15 cellular contexts compared by ENCODE assay signal in the genomic region with DNA sequence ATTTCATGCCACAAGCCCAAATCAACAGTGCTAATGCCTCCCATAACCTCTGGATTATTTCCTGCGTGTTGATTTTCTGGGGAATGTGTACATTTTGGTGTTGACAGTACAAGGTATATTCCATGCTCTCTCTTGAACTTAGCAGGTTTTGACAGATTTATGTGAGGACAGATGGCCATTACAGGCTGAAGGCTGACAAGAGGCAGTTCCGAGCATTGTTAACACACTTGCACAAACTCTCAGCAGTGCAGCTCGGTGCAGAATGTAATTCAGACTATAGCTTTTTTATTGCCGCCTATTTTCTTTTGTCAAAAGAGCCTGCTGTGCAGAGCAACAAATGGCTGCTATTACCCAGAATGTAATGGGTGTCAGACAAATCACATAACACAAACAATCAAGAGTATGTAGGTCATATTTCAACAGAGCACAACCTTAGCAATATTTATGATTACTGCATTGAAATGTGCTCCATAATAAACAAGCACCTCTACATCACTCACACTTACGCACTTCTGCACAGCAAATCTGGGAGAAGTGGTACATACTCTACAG.
DNase-seq lines count a peak whose midpoint lies in the region; ATAC-seq and TF ChIP-seq lines count a peak whose summit lies in the region.
"Had no signal": no experiment of that assay in that cellular context is flagged by ENCODE, and none has a peak within 500 bp of the region (broad histone marks: within the 10 kb centered on the region; RNA-seq: fewer than 3 reads in every experiment).

No MANE protein-coding gene starts in this region.

- H3K4me1 ChIP-seq in HEK293 (ENCODE audit: control insufficient read depth, insufficient read depth, low read length), result 0 out of 2 replicates have a peak, but pooled peaks cover 8% of the 10 kb centered on the region
- H3K4me1 ChIP-seq: colonic mucosa, right lobe of liver had no signal

- H3K4me3 ChIP-seq in HEK293 (ENCODE audit: low read depth, low read length), result no peak overlapping the region
- H3K4me3 ChIP-seq: colonic mucosa, neural progenitor cell, right lobe of liver had no signal

- H3K9me3 Mint-ChIP-seq in nephron, result no peaks in the 10 kb centered on the region
- H3K9me3 Mint-ChIP-seq in immature natural killer cell, result peaks cover 10 to 47% (median 20%) of the 10 kb centered on the region in 6 donors

- H3K27ac Mint-ChIP-seq in nephron (peak overlapping the region in 2 of 3 experiments; percentile 43 to 44), immature natural killer cell (no peak overlapping the region)
- H3K27ac Mint-ChIP-seq: neural progenitor cell had no signal

- TF ChIP-seq CTCF in HEK293 (tag by site-specific recombination; IDR thresholded peaks at IDR 0.05), result no peak
- no peak for TF ChIP-seq CTCF in nephron (IDR thresholded peaks at IDR 0.05; ENCODE audit: unreplicated experiment in 3 of 3)

- POLR2A ChIA-PET in HEK293 (lab: Yijun Ruan, JAX), result no interaction called here

- H3K27ac ChIP-seq in HEK293 (ENCODE audit: extremely low read depth, low read depth, low read length), result no peak overlapping the region; the same call in 1 of the 2 replicates
- H3K27ac ChIP-seq: colonic mucosa, KMS-11, neural progenitor cell, right lobe of liver had no signal

- H3K4me3 Mint-ChIP-seq in nephron, result no peak overlapping the region
- H3K4me3 Mint-ChIP-seq in immature natural killer cell, result no peak overlapping the region
- H3K4me3 Mint-ChIP-seq: neural progenitor cell had no signal

- no peaks in the 10 kb centered on the region for H3K9me3 ChIP-seq in HEK293 (ENCODE audit: control insufficient read depth, insufficient read depth, low read depth, low read length)
- H3K9me3 ChIP-seq: colonic mucosa, right lobe of liver, SK-N-SH had no signal

- DNase-seq in NCI-H146 (lab: John Stamatoyannopoulos, UW) (peak; percentile 40), NCI-H748 (lab: John Stamatoyannopoulos, UW; ENCODE audit: unreplicated experiment) (peak; percentile 94), immature natural killer cell (no peak), AG08395 (ENCODE audit: low spot score) (no peak)
- no peak for DNase-seq in activated T-cell treated with anti-CD3 and anti-CD28 coated beads, Interleukin-2, amount 50 U/mL, for 48 hours
- DNase-seq: activated naive CD4-positive, alpha-beta T cell treated with Interleukin-2 at 50 U/mL for 16 hours; colonic mucosa; NCI-H2029 treated with DMSO at 0.1 percent for 48 hours; right lobe of liver; SK-N-SH had no signal

- CTCF ChIA-PET in HEK293 (lab: Yijun Ruan, JAX), result no interaction called here

- peaks cover 0 to 9% of the 10 kb centered on the region in 2 experiments; a peak in 1 of 3 replicates for H3K36me3 ChIP-seq in HEK293 (ENCODE audit: control insufficient read depth in 2 of 2, insufficient read depth in 1 of 2, low read length in 2 of 2)
- H3K36me3 ChIP-seq: colonic mucosa, neural progenitor cell had no signal

- H3K4me1 Mint-ChIP-seq in nephron (peaks cover 33% of the 10 kb centered on the region), immature natural killer cell (no peaks in the 10 kb centered on the region)

- no peak for ATAC-seq in HG03139 (IDR thresholded peaks at IDR 0.05; ENCODE audit: unreplicated experiment)
- ATAC-seq: right lobe of liver had no signal

- H3K27me3 Mint-ChIP-seq in nephron (ENCODE audit: low read depth) (no peaks in the 10 kb centered on the region), immature natural killer cell (ENCODE audit: low read depth in 3 of 3) (peaks cover 0 to 2% (median 0%) of the 10 kb centered on the region in 3 donors)

- H3K36me3 Mint-ChIP-seq in nephron (ENCODE audit: low read depth) (peaks cover 33% of the 10 kb centered on the region), immature natural killer cell (peaks cover 0 to 3% (median 0%) of the 10 kb centered on the region in 3 donors)

TF ChIP-seq in HEK293, 187 proteins besides CTCF, POLR2A, EP300 and RAD21 (continues in another document):
- TF ChIP-seq TRIM28 (IDR thresholded peaks at IDR 0.05; ENCODE audit: borderline replicate concordance, low read length), result peak; percentile 90
- TF ChIP-seq ZNF112 (tag by site-specific recombination; IDR thresholded peaks at IDR 0.05), result no peak
- no peak for TF ChIP-seq ZNF837 (tag by site-specific recombination; IDR thresholded peaks at IDR 0.05)
- peak; percentile 88 for TF ChIP-seq OVOL3 (tag by site-specific recombination; IDR thresholded peaks at IDR 0.05)
- peak; percentile 93 for TF ChIP-seq ZNF2 (tag by site-specific recombination; IDR thresholded peaks at IDR 0.05)
- TF ChIP-seq HOXC10 (CRISPR knock-in tag; IDR thresholded peaks at IDR 0.05), result no peak
- no peak for TF ChIP-seq PRDM10 (tag by site-specific recombination; IDR thresholded peaks at IDR 0.05)
- no peak for TF ChIP-seq YY2 (tag by site-specific recombination; IDR thresholded peaks at IDR 0.05)
- TF ChIP-seq IKZF3 (tag by site-specific recombination; IDR thresholded peaks at IDR 0.05), result peak; percentile 63; the same call in 1 of the 2 replicates
- 0 out of 2 replicates have a peak, but pooled peaks have one; percentile 38 for TF ChIP-seq ZXDB (tag by site-specific recombination; IDR thresholded peaks at IDR 0.05)
- no peak for TF ChIP-seq SP2 (tag by site-specific recombination; IDR thresholded peaks at IDR 0.05)
- no peak for TF ChIP-seq ZSCAN4 (tag by site-specific recombination; IDR thresholded peaks at IDR 0.05)
- TF ChIP-seq ZNF658 (tag by site-specific recombination; IDR thresholded peaks at IDR 0.05), result no peak
- no peak for TF ChIP-seq KLF16 (tag by site-specific recombination; IDR thresholded peaks at IDR 0.05)
- no peak for TF ChIP-seq ZNF560 (tag by site-specific recombination; IDR thresholded peaks at IDR 0.05; ENCODE audit: borderline replicate concordance)
- peak; percentile 81; the same call in 1 of the 2 replicates for TF ChIP-seq ZSCAN30 (tag by site-specific recombination; IDR thresholded peaks at IDR 0.05)
- no peak for TF ChIP-seq ZNF621 (tag by site-specific recombination; IDR thresholded peaks at IDR 0.05)
- peak; percentile 74 for TF ChIP-seq YY1 (tag by site-specific recombination; IDR thresholded peaks at IDR 0.05)
- TF ChIP-seq ZNF398 (tag by site-specific recombination; IDR thresholded peaks at IDR 0.05), result no peak

Comparison
In these comparisons a context has a peak if more than half of its experiments do, and no peak if none do; other contexts are left out.
1. DNase-seq: peak in NCI-H146 (single experiment) and NCI-H748 (single experiment); none in immature natural killer cell (0 of 3), AG08395 (single experiment) and activated T-cell treated with anti-CD3 and anti-CD28 coated beads, Interleukin-2, amount 50 U/mL, for 48 hours (0 of 2).
2. H3K27ac Mint-ChIP-seq: peak in nephron (2 of 3); none in immature natural killer cell (0 of 6).